Comparison of ENCODE assay signal across 17 cellular contexts in genomic region chr20:64100946-64101688, GRCh38. TPM values are rescaled to one million over a fixed set of nuclear protein-coding genes. Genes with fewer than 3 reads are reported as not detected.
DNase-seq lines count a peak whose midpoint lies in the region; ATAC-seq and TF ChIP-seq lines count a peak whose summit lies in the region.
"Had no signal": no experiment of that assay in that cellular context is flagged by ENCODE, and none has a peak within 500 bp of the region (broad histone marks: within the 10 kb centered on the region; RNA-seq: fewer than 3 reads in every experiment).

No MANE protein-coding gene starts in this region.

- peaks cover 46% of the 10 kb centered on the region for H3K4me1 ChIP-seq in DOHH2 (ENCODE audit: control insufficient read depth, low read length)
- H3K4me1 ChIP-seq in neural progenitor cell, result peaks cover 4% of the 10 kb centered on the region
- H3K4me1 ChIP-seq: colonic mucosa had no signal

- DNase-seq in activated CD4-positive, CD25-positive, alpha-beta regulatory T cell treated with anti-CD3 and anti-CD28 coated beads, Interleukin-2, amount 50 U/mL, for 72 hours, result peak; percentile 17
- no peak for DNase-seq in activated CD4-positive, CD25-positive, alpha-beta regulatory T cell (lab: John Stamatoyannopoulos, UW)
- DNase-seq in activated T-helper 2 cell treated with anti-CD3 and anti-CD28 coated beads, Interferon-gamma antibody, Interleukin-2, Interleukin-4, amounts not matched to agents 10 μg/mL and 5 μg/mL and 100 μg/mL, durations not matched to agents 14 hours and 24 hours and 36 hours (ENCODE audit: low spot score), result no peak
- DNase-seq in neural progenitor cell (ENCODE audit: low spot score), result no peak
- no peak for DNase-seq in GOT3 (lab: John Stamatoyannopoulos, UW)
- DNase-seq in dermis blood vessel endothelial cell, result no peak
- DNase-seq: colonic mucosa had no signal

- H3K36me3 Mint-ChIP-seq in activated T-helper 2 cell treated with anti-CD3 and anti-CD28 coated beads, Interferon-gamma antibody, Interleukin-2, Interleukin-4, amounts not matched to agents 10 μg/mL and 5 μg/mL and 100 μg/mL, durations not matched to agents 14 hours and 24 hours and 36 hours (ENCODE audit: low read depth), result no peaks in the 10 kb centered on the region
- H3K36me3 Mint-ChIP-seq in neural progenitor cell, result peaks cover 3% of the 10 kb centered on the region

- H3K4me3 ChIP-seq in DOHH2 (ENCODE audit: low read length) (peak overlapping the region; percentile 62), neural progenitor cell (no peak overlapping the region)
- H3K4me3 ChIP-seq: mucosa of descending colon had no signal

- TF ChIP-seq CTCF in DOHH2 (IDR thresholded peaks at IDR 0.05; ENCODE audit: low read depth, low read length, poor library complexity, severe bottlenecking), result no peak
- no peak for TF ChIP-seq CTCF in neural progenitor cell (IDR thresholded peaks at IDR 0.05)

- H4K20me1 ChIP-seq in DOHH2 (ENCODE audit: control insufficient read depth, insufficient read depth, low read depth, low read length), result 0 out of 2 replicates have a peak, but pooled peaks cover 4% of the 10 kb centered on the region
- peaks cover 9% of the 10 kb centered on the region for H4K20me1 ChIP-seq in neural progenitor cell (ENCODE audit: low read depth)

- peaks cover 19% of the 10 kb centered on the region for H3K27me3 ChIP-seq in DOHH2 (ENCODE audit: control insufficient read depth, low read length)
- peaks cover 45% of the 10 kb centered on the region for H3K27me3 ChIP-seq in neural progenitor cell

- no peaks in the 10 kb centered on the region for H3K9me2 ChIP-seq in DOHH2 (replicated peaks; ENCODE audit: control insufficient read depth, low read length)

- no peak for ATAC-seq in GM21367 (IDR thresholded peaks at IDR 0.05; ENCODE audit: unreplicated experiment)

- H3K4me1 Mint-ChIP-seq in activated T-helper 2 cell treated with anti-CD3 and anti-CD28 coated beads, Interferon-gamma antibody, Interleukin-2, Interleukin-4, amounts not matched to agents 10 μg/mL and 5 μg/mL and 100 μg/mL, durations not matched to agents 14 hours and 24 hours and 36 hours (ENCODE audit: low read depth), result peaks cover 2% of the 10 kb centered on the region
- H3K4me1 Mint-ChIP-seq in neural progenitor cell, result peaks cover 13% of the 10 kb centered on the region

- no peak overlapping the region for H3K9ac ChIP-seq in neural progenitor cell

- H3K27ac ChIP-seq in DOHH2 (ENCODE audit: low read depth, low read length) (peak overlapping the region; percentile 53), neural progenitor cell (no peak overlapping the region)
- H3K27ac ChIP-seq: colonic mucosa, heart left ventricle, prostate gland, WERI-Rb-1 had no signal

- peaks cover 5% of the 10 kb centered on the region for H3K9me3 Mint-ChIP-seq in activated T-helper 2 cell treated with anti-CD3 and anti-CD28 coated beads, Interferon-gamma antibody, Interleukin-2, Interleukin-4, amounts not matched to agents 10 μg/mL and 5 μg/mL and 100 μg/mL, durations not matched to agents 14 hours and 24 hours and 36 hours
- peaks cover 3% of the 10 kb centered on the region for H3K9me3 Mint-ChIP-seq in neural progenitor cell

- peak overlapping the region; percentile 34 for H3K4me3 Mint-ChIP-seq in activated T-helper 2 cell treated with anti-CD3 and anti-CD28 coated beads, Interferon-gamma antibody, Interleukin-2, Interleukin-4, amounts not matched to agents 10 μg/mL and 5 μg/mL and 100 μg/mL, durations not matched to agents 14 hours and 24 hours and 36 hours (ENCODE audit: low read depth)
- peak overlapping the region; percentile 76 for H3K4me3 Mint-ChIP-seq in neural progenitor cell

- H3K4me2 ChIP-seq in DOHH2 (ENCODE audit: low read length), result peak overlapping the region; percentile 54
- H3K4me2 ChIP-seq in neural progenitor cell, result no peak overlapping the region

- intact Hi-C loops in activated T-helper 2 cell treated with anti-CD3 and anti-CD28 coated beads, Interferon-gamma antibody, Interleukin-2, Interleukin-4, amounts not matched to agents 10 μg/mL and 5 μg/mL and 100 μg/mL, durations not matched to agents 14 hours and 24 hours and 36 hours (cut with micrococcal nuclease), result no loop called here

- H3F3A ChIP-seq in DOHH2 (ENCODE audit: control insufficient read depth, insufficient read depth) (peaks cover 5% of the 10 kb centered on the region; the same call in 1 of the 2 replicates), neural progenitor cell (ENCODE audit: low read depth) (no peaks in the 10 kb centered on the region)

- H3K9me3 ChIP-seq in DOHH2 (ENCODE audit: control insufficient read depth, insufficient read depth, low read length) (peaks cover 8% of the 10 kb centered on the region; the same call in 1 of the 2 replicates), neural progenitor cell (ENCODE audit: low read depth) (no peaks in the 10 kb centered on the region)
- H3K9me3 ChIP-seq: colonic mucosa, heart left ventricle, mucosa of descending colon, prostate gland had no signal

- H3K79me2 ChIP-seq in DOHH2 (ENCODE audit: control insufficient read depth, low read length) (no peaks in the 10 kb centered on the region), neural progenitor cell (ENCODE audit: low read depth) (no peaks in the 10 kb centered on the region)

- no peak overlapping the region for H3K27ac Mint-ChIP-seq in activated T-helper 2 cell treated with anti-CD3 and anti-CD28 coated beads, Interferon-gamma antibody, Interleukin-2, Interleukin-4, amounts not matched to agents 10 μg/mL and 5 μg/mL and 100 μg/mL, durations not matched to agents 14 hours and 24 hours and 36 hours
- H3K27ac Mint-ChIP-seq in neural progenitor cell, result no peak overlapping the region

- H3K36me3 ChIP-seq in DOHH2 (ENCODE audit: control insufficient read depth, low read length), result no peaks in the 10 kb centered on the region
- H3K36me3 ChIP-seq in neural progenitor cell, result no peaks in the 10 kb centered on the region
- H3K36me3 ChIP-seq: colonic mucosa, prostate gland, WERI-Rb-1 had no signal

- H3K27me3 Mint-ChIP-seq in activated T-helper 2 cell treated with anti-CD3 and anti-CD28 coated beads, Interferon-gamma antibody, Interleukin-2, Interleukin-4, amounts not matched to agents 10 μg/mL and 5 μg/mL and 100 μg/mL, durations not matched to agents 14 hours and 24 hours and 36 hours (ENCODE audit: low read depth), result peaks cover 24% of the 10 kb centered on the region
- peaks cover 26% of the 10 kb centered on the region for H3K27me3 Mint-ChIP-seq in neural progenitor cell (ENCODE audit: insufficient read depth, low read depth)

- no peak overlapping the region for H2AFZ ChIP-seq in neural progenitor cell (replicated peaks)

RNA-seq across cellular contexts. Expression of gene NPBWR2, which starts 6.2 kb away (rescaled TPM):
- total RNA-seq in activated T-helper 2 cell treated with anti-CD3 and anti-CD28 coated beads, Interferon-gamma antibody, Interleukin-2, Interleukin-4, amounts not matched to agents 10 μg/mL and 5 μg/mL and 100 μg/mL, durations not matched to agents 14 hours and 24 hours and 36 hours, result not detected in 2 replicates
- not detected in 2 replicates for total RNA-seq in neural progenitor cell (ENCODE audit: low replicate concordance)
- not detected in 2 replicates for total RNA-seq in dermis blood vessel endothelial cell
- total RNA-seq: CD4-positive, alpha-beta memory T cell; colonic mucosa; esophagus mucosa; heart left ventricle; K562; kidney epithelial cell; mucosa of descending colon; prostate gland had no signal

RNA-seq across cellular contexts. Expression of gene LKAAEAR1, which starts 16.9 kb away (rescaled TPM):
- 0.21 and 0.25 TPM in 2 replicates for total RNA-seq in activated T-helper 2 cell treated with anti-CD3 and anti-CD28 coated beads, Interferon-gamma antibody, Interleukin-2, Interleukin-4, amounts not matched to agents 10 μg/mL and 5 μg/mL and 100 μg/mL, durations not matched to agents 14 hours and 24 hours and 36 hours
- total RNA-seq in neural progenitor cell (ENCODE audit: low replicate concordance) (0.99 TPM in 1 of 2 replicates, not detected in the other), dermis blood vessel endothelial cell (not detected in 2 replicates)
- total RNA-seq: colonic mucosa, heart left ventricle, K562, kidney epithelial cell, mucosa of descending colon had no signal

RNA-seq across cellular contexts. Expression of gene OPRL1, which starts 21.2 kb away (rescaled TPM):
- 0.32 and 0.41 TPM in 2 replicates for total RNA-seq in activated T-helper 2 cell treated with anti-CD3 and anti-CD28 coated beads, Interferon-gamma antibody, Interleukin-2, Interleukin-4, amounts not matched to agents 10 μg/mL and 5 μg/mL and 100 μg/mL, durations not matched to agents 14 hours and 24 hours and 36 hours
- total RNA-seq in neural progenitor cell (ENCODE audit: low replicate concordance) (1.3 and 3.3 TPM in 2 replicates), dermis blood vessel endothelial cell (3.2 and 5.4 TPM in 2 replicates)

RNA-seq across cellular contexts. Expression of gene RGS19, which starts 21.8 kb away (rescaled TPM):
- 42.0 and 43.3 TPM in 2 replicates for total RNA-seq in activated T-helper 2 cell treated with anti-CD3 and anti-CD28 coated beads, Interferon-gamma antibody, Interleukin-2, Interleukin-4, amounts not matched to agents 10 μg/mL and 5 μg/mL and 100 μg/mL, durations not matched to agents 14 hours and 24 hours and 36 hours
- total RNA-seq in neural progenitor cell (ENCODE audit: low replicate concordance), result 2.0 and 11.0 TPM in 2 replicates
- 29.3 and 44.6 TPM in 2 replicates for total RNA-seq in dermis blood vessel endothelial cell

RNA-seq across cellular contexts. Expression of gene TCEA2, which starts 38.1 kb away (rescaled TPM):
- 49.0 and 49.9 TPM in 2 replicates for total RNA-seq in activated T-helper 2 cell treated with anti-CD3 and anti-CD28 coated beads, Interferon-gamma antibody, Interleukin-2, Interleukin-4, amounts not matched to agents 10 μg/mL and 5 μg/mL and 100 μg/mL, durations not matched to agents 14 hours and 24 hours and 36 hours
- total RNA-seq in neural progenitor cell (ENCODE audit: low replicate concordance) (23.2 and 51.2 TPM in 2 replicates), dermis blood vessel endothelial cell (35.8 and 45.9 TPM in 2 replicates)
